In genomic region chr13:20054586-20054985, GRCh38 we compare ENCODE assay signal across 22 cellular contexts.
A peak's percentile ranks its signal among the peaks of the same experiment; 100 is the strongest.
DNase-seq lines count a peak whose midpoint lies in the region; ATAC-seq and TF ChIP-seq lines count a peak whose summit lies in the region.
"Had no signal": no experiment of that assay in that cellular context is flagged by ENCODE, and none has a peak within 500 bp of the region (broad histone marks: within the 10 kb centered on the region; RNA-seq: fewer than 3 reads in every experiment).

No MANE protein-coding gene starts in this region.

- H2AFZ ChIP-seq in H9 (ENCODE audit: low read length), result no peak overlapping the region

- no peaks in the 10 kb centered on the region for H3K79me2 ChIP-seq in H9 (ENCODE audit: insufficient read depth, low read length)

- H2BK5ac ChIP-seq in H9 (ENCODE audit: insufficient read length, low read length), result no peak overlapping the region

- H3K79me1 ChIP-seq in H9 (ENCODE audit: insufficient read depth, low read depth, low read length, poor library complexity, severe bottlenecking), result no peaks in the 10 kb centered on the region

- no peak for TF ChIP-seq CTCF in H9 (conservative IDR thresholded peaks at IDR 0.05)
- no peak for TF ChIP-seq CTCF in endodermal cell (conservative IDR thresholded peaks at IDR 0.05)
- TF ChIP-seq CTCF in left lung (IDR thresholded peaks at IDR 0.05), result no peak
- TF ChIP-seq CTCF in HFFc6 (IDR thresholded peaks at IDR 0.05), result no peak

- H3K18ac ChIP-seq in H9 (ENCODE audit: insufficient read length, low read depth, low read length), result no peak overlapping the region

- peaks cover 41% of the 10 kb centered on the region for H3K36me3 ChIP-seq in CD4-positive, CD25-positive, alpha-beta regulatory T cell (ENCODE audit: control insufficient read depth, insufficient read depth, low read length)
- H3K36me3 ChIP-seq in endodermal cell (ENCODE audit: control insufficient read depth, insufficient read depth, low read length) (peaks cover 82% of the 10 kb centered on the region), left lung (peaks cover 0 to 62% of the 10 kb centered on the region in 2 donors)

- no peak overlapping the region for H3K14ac ChIP-seq in H9 (ENCODE audit: insufficient read depth, low read length)

- no peaks in the 10 kb centered on the region for H3K27me3 Mint-ChIP-seq in CD4-positive, CD25-positive, alpha-beta regulatory T cell
- H3K27me3 Mint-ChIP-seq in H9 (ENCODE audit: low read depth) (no peaks in the 10 kb centered on the region), endodermal cell (ENCODE audit: insufficient read depth) (no peaks in the 10 kb centered on the region), HFFc6 (ENCODE audit: insufficient read depth) (no peaks in the 10 kb centered on the region)
- H3K27me3 Mint-ChIP-seq: CD4-positive, alpha-beta memory T cell; IgD-negative memory B cell had no signal

- H2BK20ac ChIP-seq in H9 (ENCODE audit: low read depth, low read length, poor library complexity, severe bottlenecking), result no peak overlapping the region

- H3K23me2 ChIP-seq in H9 (ENCODE audit: insufficient read length, low read depth, low read length, poor library complexity, severe bottlenecking), result no peaks in the 10 kb centered on the region

- no peak overlapping the region for H3T11ph ChIP-seq in H9 (ENCODE audit: low read length)

- DNase-seq in CD4-positive, CD25-positive, alpha-beta regulatory T cell, result no peak
- DNase-seq in H9, result no peak
- DNase-seq in endodermal cell, result no peak
- no peak for DNase-seq in left lung
- no peak for DNase-seq in HFFc6
- no peak for DNase-seq in activated T-cell treated with anti-CD3 and anti-CD28 coated beads for 4 hours
- DNase-seq in NCI-H774 (lab: John Stamatoyannopoulos, UW), result no peak
- DNase-seq in SKM-1 (lab: John Stamatoyannopoulos, UW; ENCODE audit: unreplicated experiment), result no peak
- DNase-seq: Caco-2; CD4-positive, alpha-beta memory T cell; DMS79; EL; GDM1; MM.1S; NCI-H2029; NCI-H526 treated with DMSO at 0.1 percent for 48 hours; RPMI8226; SHP77 had no signal

- H3K4me3 Mint-ChIP-seq in CD4-positive, CD25-positive, alpha-beta regulatory T cell, result no peak overlapping the region
- H3K4me3 Mint-ChIP-seq in H9, result no peak overlapping the region
- H3K4me3 Mint-ChIP-seq in endodermal cell, result no peak overlapping the region
- no peak overlapping the region for H3K4me3 Mint-ChIP-seq in HFFc6
- H3K4me3 Mint-ChIP-seq: CD4-positive, alpha-beta memory T cell; IgD-negative memory B cell had no signal

- H2AK5ac ChIP-seq in H9 (ENCODE audit: insufficient read length, low read length), result no peak overlapping the region

- peaks cover 38% of the 10 kb centered on the region for H3K36me3 Mint-ChIP-seq in CD4-positive, CD25-positive, alpha-beta regulatory T cell
- peaks cover 22 to 64% (median 58%) of the 10 kb centered on the region in 3 experiments for H3K36me3 Mint-ChIP-seq in H9 (ENCODE audit: insufficient read depth in 1 of 3, low read depth in 3 of 3)
- H3K36me3 Mint-ChIP-seq in endodermal cell (ENCODE audit: low read depth), result peaks cover 58% of the 10 kb centered on the region
- H3K36me3 Mint-ChIP-seq in HFFc6 (ENCODE audit: low read depth), result peaks cover 12% of the 10 kb centered on the region; the same call in 1 of the 2 replicates

- no peak overlapping the region for H3K4me3 ChIP-seq in CD4-positive, CD25-positive, alpha-beta regulatory T cell (ENCODE audit: low read depth, low read length)
- H3K4me3 ChIP-seq in endodermal cell (ENCODE audit: low read length) (no peak overlapping the region), left lung (no peak overlapping the region)
- H3K4me3 ChIP-seq: BLaER1, GM12878 had no signal

- H3K9me3 Mint-ChIP-seq in CD4-positive, CD25-positive, alpha-beta regulatory T cell, result no peaks in the 10 kb centered on the region
- no peaks in the 10 kb centered on the region for H3K9me3 Mint-ChIP-seq in H9
- H3K9me3 Mint-ChIP-seq in endodermal cell, result no peaks in the 10 kb centered on the region
- H3K9me3 Mint-ChIP-seq in HFFc6, result no peaks in the 10 kb centered on the region
- H3K9me3 Mint-ChIP-seq: CD4-positive, alpha-beta memory T cell; IgD-negative memory B cell had no signal

- H4K20me1 ChIP-seq in H9 (ENCODE audit: control insufficient read depth, insufficient read depth, insufficient read length), result no peaks in the 10 kb centered on the region

- H3K4me1 Mint-ChIP-seq in CD4-positive, CD25-positive, alpha-beta regulatory T cell, result peaks cover 11 to 24% (median 14%) of the 10 kb centered on the region in 4 donors
- H3K4me1 Mint-ChIP-seq in H9 (peaks cover 57 to 66% of the 10 kb centered on the region in 2 experiments), endodermal cell (peaks cover 6% of the 10 kb centered on the region), HFFc6 (ENCODE audit: low read depth) (peaks cover 2% of the 10 kb centered on the region)

- peak overlapping the region in 2 of 3 donors; percentile 11 to 74 for H3K27ac Mint-ChIP-seq in CD4-positive, CD25-positive, alpha-beta regulatory T cell
- H3K27ac Mint-ChIP-seq in H9 (peak overlapping the region in 2 of 3 experiments; percentile 28 to 93; a peak in 4 of 7 replicates), endodermal cell (peak overlapping the region; percentile 73), HFFc6 (no peak overlapping the region)

- no peak for ATAC-seq in CD4-positive, CD25-positive, alpha-beta regulatory T cell (ENCODE audit: low read depth in 2 of 2)
- ATAC-seq in left lung, result peak; percentile 31
- ATAC-seq: GM12878 had no signal

- H3K9ac ChIP-seq in H9 (ENCODE audit: extremely low read depth, insufficient read length, low read length), result no peak overlapping the region
- H3K9ac ChIP-seq in endodermal cell (ENCODE audit: extremely low read depth, low read length, poor library complexity, severe bottlenecking), result no peak overlapping the region
- H3K9ac ChIP-seq: BLaER1, KMS-11 had no signal

- WGBS in H9 (ENCODE audit: extremely low coverage, insufficient read length, low lambda C conversion rate), result no CpG with 5 or more reads among the region's 2 CpGs
- 89 to 95% methylated on average over 2 of the region's 2 CpGs for WGBS in endodermal cell (ENCODE audit: insufficient coverage in 1 of 2, insufficient read length in 1 of 2), 2 experiments

- H3K4ac ChIP-seq in H9 (ENCODE audit: low read depth, low read length), result no peak overlapping the region

- H2BK15ac ChIP-seq in H9 (ENCODE audit: low read depth, low read length), result no peak overlapping the region

- no peak overlapping the region for H2BK12ac ChIP-seq in H9 (ENCODE audit: insufficient read length, low read depth, low read length)

- H3K4me2 ChIP-seq in H9 (ENCODE audit: insufficient read depth, insufficient read length, low read length), result no peak overlapping the region
- H3K4me2 ChIP-seq: BLaER1, KMS-11 had no signal

- H4K91ac ChIP-seq in H9 (ENCODE audit: insufficient read length, low read depth, low read length), result no peak overlapping the region

- H4K5ac ChIP-seq in H9 (ENCODE audit: insufficient read length, low read depth, low read length), result no peak overlapping the region

- no peak overlapping the region for H3K56ac ChIP-seq in H9 (ENCODE audit: insufficient read length, low read depth, low read length)

- H3K27me3 ChIP-seq in CD4-positive, CD25-positive, alpha-beta regulatory T cell (ENCODE audit: control insufficient read depth, insufficient read depth, low read length), result no peaks in the 10 kb centered on the region
- H3K27me3 ChIP-seq in H9 (ENCODE audit: insufficient read depth, low read length) (no peaks in the 10 kb centered on the region), endodermal cell (ENCODE audit: control insufficient read depth, insufficient read depth, low read length, poor library complexity, severe bottlenecking) (no peaks in the 10 kb centered on the region), left lung (no peaks in the 10 kb centered on the region)
- H3K27me3 ChIP-seq: BLaER1 had no signal

- intact Hi-C loops in left lung (cut with DNase I), result no loop called here

- no peak overlapping the region for H3K23ac ChIP-seq in H9 (ENCODE audit: insufficient read length, low read depth, low read length)

- H2BK120ac ChIP-seq in H9 (ENCODE audit: low read depth, low read length, poor library complexity, severe bottlenecking), result no peak overlapping the region

- H4K8ac ChIP-seq in H9 (replicated peaks; ENCODE audit: insufficient read length, low read depth, low read length), result no peak overlapping the region

- no peaks in the 10 kb centered on the region for H3K9me3 ChIP-seq in CD4-positive, CD25-positive, alpha-beta regulatory T cell (ENCODE audit: control insufficient read depth in 2 of 2, low read length in 2 of 2)
- H3K9me3 ChIP-seq in H9 (ENCODE audit: control insufficient read depth, low read depth, low read length) (no peaks in the 10 kb centered on the region), endodermal cell (ENCODE audit: control insufficient read depth, low read length) (no peaks in the 10 kb centered on the region), left lung (no peaks in the 10 kb centered on the region)
- H3K9me3 ChIP-seq: BLaER1, Caco-2 had no signal

- peaks cover 2% of the 10 kb centered on the region for H3K4me1 ChIP-seq in CD4-positive, CD25-positive, alpha-beta regulatory T cell (ENCODE audit: control insufficient read depth, insufficient read depth, low read length, poor library complexity, severe bottlenecking)
- H3K4me1 ChIP-seq in H9 (ENCODE audit: insufficient read depth, low read length), result peaks cover 7% of the 10 kb centered on the region
- H3K4me1 ChIP-seq in endodermal cell (ENCODE audit: control insufficient read depth, insufficient read depth, low read length), result peaks cover 4% of the 10 kb centered on the region
- H3K4me1 ChIP-seq in left lung, result peaks cover 0 to 7% of the 10 kb centered on the region in 2 donors

- H3K27ac ChIP-seq in CD4-positive, CD25-positive, alpha-beta regulatory T cell (ENCODE audit: insufficient read depth, low read length, poor library complexity, severe bottlenecking), result no peak overlapping the region
- H3K27ac ChIP-seq in H9 (ENCODE audit: insufficient read length, low read depth, low read length) (no peak overlapping the region), endodermal cell (ENCODE audit: low read depth, low read length) (no peak overlapping the region), left lung (no peak overlapping the region)
- H3K27ac ChIP-seq: BLaER1, KMS-11 had no signal
